In the genomic region with DNA sequence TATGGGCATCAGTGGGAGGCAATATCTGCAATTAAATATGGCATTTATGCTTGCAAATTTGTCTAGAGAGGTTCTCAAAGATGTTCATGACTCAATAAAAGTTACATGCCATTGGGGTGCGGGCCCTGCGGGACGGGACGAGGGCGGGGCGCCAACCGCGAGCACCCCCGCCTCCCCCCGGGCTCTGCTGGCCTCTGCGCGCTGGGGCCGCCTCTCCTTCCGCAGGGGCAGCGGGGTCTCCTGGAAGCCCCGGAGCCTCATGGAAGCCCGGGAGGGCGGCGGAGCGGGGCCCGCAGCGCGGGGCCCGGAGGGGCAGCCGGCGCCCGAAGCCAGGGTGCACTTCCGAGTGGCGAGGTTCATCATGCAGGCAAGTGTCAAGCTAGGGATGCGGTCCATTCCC, we compare ENCODE assay signal across 20 cellular contexts.
A peak's percentile ranks its signal among the peaks of the same experiment; 100 is the strongest.
DNase-seq lines count a peak whose midpoint lies in the region; ATAC-seq and TF ChIP-seq lines count a peak whose summit lies in the region.
"Had no signal": no experiment of that assay in that cellular context is flagged by ENCODE, and none has a peak within 500 bp of the region (broad histone marks: within the 10 kb centered on the region; RNA-seq: fewer than 3 reads in every experiment).

No MANE protein-coding gene starts in this region.

- H3K27me3 ChIP-seq in SK-N-SH (ENCODE audit: insufficient read depth) (no peaks in the 10 kb centered on the region; the same call in 1 of the 2 replicates), smooth muscle cell (ENCODE audit: low read depth) (no peaks in the 10 kb centered on the region)
- H3K27me3 ChIP-seq: BLaER1 had no signal

- TF ChIP-seq CTCF in SK-N-SH (IDR thresholded peaks at IDR 0.05), result no peak
- no peak for TF ChIP-seq CTCF in GM13977 (IDR thresholded peaks at IDR 0.05; ENCODE audit: extremely low read depth, insufficient read depth, missing control alignments)
- TF ChIP-seq CTCF in smooth muscle cell (IDR thresholded peaks at IDR 0.05; ENCODE audit: borderline replicate concordance, insufficient read depth, poor library complexity, severe bottlenecking), result no peak

- H3K27ac ChIP-seq in SK-N-SH (ENCODE audit: low read depth in 2 of 2, low read length in 1 of 2), result no peak overlapping the region
- no peak overlapping the region for H3K27ac ChIP-seq in smooth muscle cell (ENCODE audit: low read depth)
- H3K27ac ChIP-seq: 22Rv1, BLaER1, C4-2B, GM23248 had no signal

- H3F3A ChIP-seq in SK-N-SH (replicated peaks; ENCODE audit: insufficient read depth) (no peaks in the 10 kb centered on the region), smooth muscle cell (ENCODE audit: low read depth) (no peaks in the 10 kb centered on the region)

- TF ChIP-seq EP300 in SK-N-SH (IDR thresholded peaks at IDR 0.05; ENCODE audit: borderline replicate concordance in 1 of 2, low read depth in 1 of 2, low read length in 1 of 2), result no peak

- H3K9ac ChIP-seq in SK-N-SH (no peak overlapping the region), smooth muscle cell (ENCODE audit: low read depth) (no peak overlapping the region)
- H3K9ac ChIP-seq: BLaER1, GM23248 had no signal

- no peak for ATAC-seq in SK-N-SH treated with all-trans-retinoic acid at 6 μM for 48 hours
- no peak for ATAC-seq in HG02588 (IDR thresholded peaks at IDR 0.05; ENCODE audit: unreplicated experiment)
- ATAC-seq: CD8-positive, alpha-beta T cell; HCT116 had no signal

- WGBS in SK-N-SH (ENCODE audit: low lambda C conversion rate), result 0% methylated on average over 1 of the region's 30 CpGs
- 94% methylated on average over 9 of the region's 30 CpGs for WGBS in smooth muscle cell (ENCODE audit: low lambda C conversion rate)

- H3K79me2 ChIP-seq in SK-N-SH (ENCODE audit: insufficient read depth) (no peaks in the 10 kb centered on the region), smooth muscle cell (ENCODE audit: low read depth) (no peaks in the 10 kb centered on the region)

- H3K4me3 ChIP-seq in SK-N-SH (ENCODE audit: low read depth in 2 of 2, low read length in 1 of 2), result no peak overlapping the region
- H3K4me3 ChIP-seq in smooth muscle cell, result no peak overlapping the region
- H3K4me3 ChIP-seq: BLaER1, GM23248 had no signal

- H3K4me2 ChIP-seq in SK-N-SH (no peak overlapping the region), smooth muscle cell (no peak overlapping the region)
- H3K4me2 ChIP-seq: BLaER1 had no signal

- H3K9me3 ChIP-seq in SK-N-SH, result no peaks in the 10 kb centered on the region
- no peaks in the 10 kb centered on the region for H3K9me3 ChIP-seq in smooth muscle cell (replicated peaks; ENCODE audit: low read depth)
- H3K9me3 ChIP-seq: Caco-2 had no signal

- H3K9me2 ChIP-seq in SK-N-SH, result no peaks in the 10 kb centered on the region

- H3K4me1 ChIP-seq in SK-N-SH (ENCODE audit: control insufficient read depth in 1 of 2, insufficient read depth in 2 of 2, low read depth in 1 of 2, low read length in 1 of 2), result no peaks in the 10 kb centered on the region
- no peaks in the 10 kb centered on the region for H3K4me1 ChIP-seq in smooth muscle cell (ENCODE audit: low read depth)
- H3K4me1 ChIP-seq: BLaER1, Caco-2 had no signal

- H3K36me3 ChIP-seq in SK-N-SH (replicated peaks in 1 of 2; ENCODE audit: control insufficient read depth in 1 of 2, insufficient read depth in 2 of 2, low read length in 1 of 2), result no peaks in the 10 kb centered on the region
- no peaks in the 10 kb centered on the region for H3K36me3 ChIP-seq in smooth muscle cell (ENCODE audit: low read depth)
- H3K36me3 ChIP-seq: BLaER1 had no signal

- H2AFZ ChIP-seq in SK-N-SH (ENCODE audit: low read depth) (no peak overlapping the region), smooth muscle cell (ENCODE audit: low read depth) (no peak overlapping the region)
- H2AFZ ChIP-seq: GM23248 had no signal

- H4K20me1 ChIP-seq in SK-N-SH (ENCODE audit: insufficient read depth), result no peaks in the 10 kb centered on the region
- H4K20me1 ChIP-seq in smooth muscle cell (ENCODE audit: low read depth), result no peaks in the 10 kb centered on the region
- H4K20me1 ChIP-seq: BLaER1 had no signal

- POLR2A ChIA-PET in SK-N-SH (lab: Yijun Ruan, JAX), result no interaction called here

- CTCF ChIA-PET in SK-N-SH (lab: Yijun Ruan, JAX), result no interaction called here

- DNase-seq in SK-N-SH, result peak; percentile 17
- DNase-seq in GM13977 (ENCODE audit: low spot score), result peak; percentile 6
- DNase-seq in iPS-NIHi11 (ENCODE audit: low spot score), result peak; percentile 5
- DNase-seq in smooth muscle cell (lab: John Stamatoyannopoulos, UW; ENCODE audit: unreplicated experiment), result no peak
- no peak for DNase-seq in SKM-1 treated with dmso at 0.1 percent for 144 hours (lab: John Stamatoyannopoulos, UW; ENCODE audit: unreplicated experiment)
- DNase-seq: Caco-2; CD4-positive, CD25-positive, alpha-beta regulatory T cell; CD8-positive, alpha-beta T cell; DMS 273 treated with DMSO at 0.1 percent for 48 hours; DMS79; EL; GDM1; GM23248; H9 had no signal

- TF ChIP-seq RAD21 in SK-N-SH (IDR thresholded peaks at IDR 0.05; ENCODE audit: low read length), result no peak

- in situ Hi-C loops in GM13977 (cut with MboI; ENCODE audit: low pct_unique_long_range_greater_than_20kb, low sequenced_read_pairs, unreplicated experiment), result no loop called here

TF ChIP-seq in SK-N-SH, 30 proteins besides CTCF, POLR2A, EP300 and RAD21:
- TF ChIP-seq SIN3A (IDR thresholded peaks at IDR 0.05; ENCODE audit: borderline replicate concordance, low read depth, low read length), result no peak
- TF ChIP-seq, protein P1, sequence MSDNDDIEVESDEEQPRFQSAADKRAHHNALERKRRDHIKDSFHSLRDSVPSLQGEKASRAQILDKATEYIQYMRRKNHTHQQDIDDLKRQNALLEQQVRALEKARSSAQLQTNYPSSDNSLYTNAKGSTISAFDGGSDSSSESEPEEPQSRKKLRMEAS (IDR thresholded peaks at IDR 0.05; ENCODE audit: low read depth), result no peak
- no peak for TF ChIP-seq FOXM1 (IDR thresholded peaks at IDR 0.05; ENCODE audit: low read depth)
- no peak for TF ChIP-seq RCOR1 (IDR thresholded peaks at IDR 0.05; ENCODE audit: low read length)
- no peak for TF ChIP-seq FOXJ3 (CRISPR knock-in tag; IDR thresholded peaks at IDR 0.05)
- TF ChIP-seq JUND (IDR thresholded peaks at IDR 0.05), result no peak
- no peak for TF ChIP-seq FOSL2 (IDR thresholded peaks at IDR 0.05; ENCODE audit: borderline replicate concordance, low read depth)
- no peak for TF ChIP-seq TEAD4 (IDR thresholded peaks at IDR 0.05; ENCODE audit: borderline replicate concordance, insufficient read depth)
- TF ChIP-seq CHD2 (IDR thresholded peaks at IDR 0.05; ENCODE audit: low read length, partially characterized antibody), result no peak
- TF ChIP-seq, protein P2, sequence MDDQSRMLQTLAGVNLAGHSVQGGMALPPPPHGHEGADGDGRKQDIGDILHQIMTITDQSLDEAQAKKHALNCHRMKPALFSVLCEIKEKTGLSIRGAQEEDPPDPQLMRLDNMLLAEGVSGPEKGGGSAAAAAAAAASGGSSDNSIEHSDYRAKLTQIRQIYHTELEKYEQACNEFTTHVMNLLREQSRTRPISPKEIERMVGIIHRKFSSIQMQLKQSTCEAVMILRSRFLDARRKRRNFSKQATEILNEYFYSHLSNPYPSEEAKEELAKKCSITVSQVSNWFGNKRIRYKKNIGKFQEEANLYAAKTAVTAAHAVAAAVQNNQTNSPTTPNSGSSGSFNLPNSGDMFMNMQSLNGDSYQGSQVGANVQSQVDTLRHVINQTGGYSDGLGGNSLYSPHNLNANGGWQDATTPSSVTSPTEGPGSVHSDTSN (IDR thresholded peaks at IDR 0.05), result no peak
TF ChIP-seq in SK-N-SH: peak in this region for 0.

TF ChIP-seq in SK-N-SH treated with all-trans-retinoic acid at 6 μM for 48 hours, 23 proteins besides CTCF, POLR2A, EP300 and RAD21 (continues in another document):
- TF ChIP-seq ESRRG (CRISPR knock-in tag; IDR thresholded peaks at IDR 0.05) (no peak), SNAI2 (CRISPR knock-in tag; IDR thresholded peaks at IDR 0.05) (no peak), ZFP30 (CRISPR knock-in tag; IDR thresholded peaks at IDR 0.05) (no peak), CSDC2 (CRISPR knock-in tag; IDR thresholded peaks at IDR 0.05) (no peak)
- TF ChIP-seq, protein P3, sequence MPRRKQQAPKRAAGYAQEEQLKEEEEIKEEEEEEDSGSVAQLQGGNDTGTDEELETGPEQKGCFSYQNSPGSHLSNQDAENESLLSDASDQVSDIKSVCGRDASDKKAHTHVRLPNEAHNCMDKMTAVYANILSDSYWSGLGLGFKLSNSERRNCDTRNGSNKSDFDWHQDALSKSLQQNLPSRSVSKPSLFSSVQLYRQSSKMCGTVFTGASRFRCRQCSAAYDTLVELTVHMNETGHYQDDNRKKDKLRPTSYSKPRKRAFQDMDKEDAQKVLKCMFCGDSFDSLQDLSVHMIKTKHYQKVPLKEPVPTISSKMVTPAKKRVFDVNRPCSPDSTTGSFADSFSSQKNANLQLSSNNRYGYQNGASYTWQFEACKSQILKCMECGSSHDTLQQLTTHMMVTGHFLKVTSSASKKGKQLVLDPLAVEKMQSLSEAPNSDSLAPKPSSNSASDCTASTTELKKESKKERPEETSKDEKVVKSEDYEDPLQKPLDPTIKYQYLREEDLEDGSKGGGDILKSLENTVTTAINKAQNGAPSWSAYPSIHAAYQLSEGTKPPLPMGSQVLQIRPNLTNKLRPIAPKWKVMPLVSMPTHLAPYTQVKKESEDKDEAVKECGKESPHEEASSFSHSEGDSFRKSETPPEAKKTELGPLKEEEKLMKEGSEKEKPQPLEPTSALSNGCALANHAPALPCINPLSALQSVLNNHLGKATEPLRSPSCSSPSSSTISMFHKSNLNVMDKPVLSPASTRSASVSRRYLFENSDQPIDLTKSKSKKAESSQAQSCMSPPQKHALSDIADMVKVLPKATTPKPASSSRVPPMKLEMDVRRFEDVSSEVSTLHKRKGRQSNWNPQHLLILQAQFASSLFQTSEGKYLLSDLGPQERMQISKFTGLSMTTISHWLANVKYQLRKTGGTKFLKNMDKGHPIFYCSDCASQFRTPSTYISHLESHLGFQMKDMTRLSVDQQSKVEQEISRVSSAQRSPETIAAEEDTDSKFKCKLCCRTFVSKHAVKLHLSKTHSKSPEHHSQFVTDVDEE (CRISPR knock-in tag; IDR thresholded peaks at IDR 0.05), result no peak
- TF ChIP-seq, protein P4, sequence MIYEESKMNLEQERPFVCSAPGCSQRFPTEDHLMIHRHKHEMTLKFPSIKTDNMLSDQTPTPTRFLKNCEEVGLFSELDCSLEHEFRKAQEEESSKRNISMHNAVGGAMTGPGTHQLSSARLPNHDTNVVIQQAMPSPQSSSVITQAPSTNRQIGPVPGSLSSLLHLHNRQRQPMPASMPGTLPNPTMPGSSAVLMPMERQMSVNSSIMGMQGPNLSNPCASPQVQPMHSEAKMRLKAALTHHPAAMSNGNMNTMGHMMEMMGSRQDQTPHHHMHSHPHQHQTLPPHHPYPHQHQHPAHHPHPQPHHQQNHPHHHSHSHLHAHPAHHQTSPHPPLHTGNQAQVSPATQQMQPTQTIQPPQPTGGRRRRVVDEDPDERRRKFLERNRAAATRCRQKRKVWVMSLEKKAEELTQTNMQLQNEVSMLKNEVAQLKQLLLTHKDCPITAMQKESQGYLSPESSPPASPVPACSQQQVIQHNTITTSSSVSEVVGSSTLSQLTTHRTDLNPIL (CRISPR knock-in tag; IDR thresholded peaks at IDR 0.05; ENCODE audit: low read depth), result no peak

Comparison
In these comparisons a context has a peak if more than half of its experiments do, and no peak if none do; other contexts are left out.
1. DNase-seq: peak in SK-N-SH (single experiment), GM13977 (single experiment) and iPS-NIHi11 (single experiment); none in smooth muscle cell (single experiment) and SKM-1 treated with dmso at 0.1 percent for 144 hours (single experiment).